In the genomic region with DNA sequence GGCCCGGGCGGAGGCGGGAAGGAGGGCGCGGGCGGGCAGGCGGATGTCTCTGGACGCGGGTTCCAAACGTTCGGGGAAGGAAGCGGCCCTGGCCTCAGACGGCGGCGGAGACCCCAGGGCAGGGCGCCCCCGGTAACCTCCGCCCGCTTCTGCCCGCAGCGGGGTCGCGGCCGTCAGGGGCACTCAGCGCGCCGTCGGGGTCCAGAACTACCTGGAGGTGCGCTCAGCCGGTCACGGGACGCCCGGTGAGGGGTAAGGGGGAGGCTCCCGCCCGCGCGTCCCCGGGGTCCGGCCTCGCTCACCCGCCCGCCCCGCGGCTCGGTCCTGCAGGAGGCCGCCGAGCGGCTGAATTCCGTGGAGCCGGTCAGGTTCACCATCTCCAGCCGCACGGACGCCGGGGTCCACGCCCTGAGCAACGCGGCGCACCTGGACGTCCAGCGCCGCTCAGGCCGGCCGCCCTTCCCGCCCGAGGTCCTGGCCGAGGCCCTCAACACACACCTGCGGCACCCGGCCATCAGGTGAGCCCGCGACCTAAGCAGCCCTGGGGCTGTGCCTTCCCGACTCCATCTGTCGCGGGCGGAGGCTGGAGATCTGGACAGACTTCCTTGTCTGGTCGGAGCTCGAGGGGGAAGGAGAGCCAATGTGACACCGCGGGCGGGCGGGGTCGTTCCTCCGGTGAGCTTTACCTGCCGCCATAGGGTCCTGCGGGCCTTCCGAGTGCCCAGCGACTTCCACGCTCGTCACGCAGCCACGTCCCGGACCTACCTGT, we compare ENCODE assay signal across 8 cellular contexts. TPM values are rescaled to one million over a fixed set of nuclear protein-coding genes. Genes with fewer than 3 reads are reported as not detected.
DNase-seq lines count a peak whose midpoint lies in the region; ATAC-seq, FAIRE-seq and TF ChIP-seq lines count a peak whose summit lies in the region.

No MANE protein-coding gene starts in this region.

- BruUV-seq in GM12878 (replicated peaks; lab: Mats Ljungman, UMichigan), result TSS peak; percentile 70

- intact Hi-C loops in GM12878 (cut with micrococcal nuclease; ENCODE audit: unreplicated experiment), result loop anchor here (2.0 to 5.0 kb wide), 2 partner anchors 66 to 192 kb away; partner anchors contain the start of genes AURKAIP1 and C1orf159

- no peaks in the 10 kb centered on the region for H4K20me1 ChIP-seq in KMS-11 (ENCODE audit: insufficient read depth)
- no peaks in the 10 kb centered on the region for H4K20me1 ChIP-seq in GM12878 (ENCODE audit: control insufficient read depth, insufficient read depth)

- H3K9me3 ChIP-seq in GM12878 (replicated peaks; ENCODE audit: control insufficient read depth, insufficient read depth, low read length), result no peaks in the 10 kb centered on the region

- H3K9ac ChIP-seq in KMS-11 (peak overlapping the region; percentile 89), GM12878 (ENCODE audit: control insufficient read depth, insufficient read depth, low read length) (peak overlapping the region; percentile 77)

- POLR2A ChIA-PET in GM12878 (lab: Charles Lee), result no interaction called here

- H3K4me3 ChIP-seq in KMS-11 (IDR thresholded peaks at IDR 0.05; ENCODE audit: insufficient read depth, low read depth, low read length), result no peak overlapping the region
- peak overlapping the region; percentile 83 for H3K4me3 ChIP-seq in GM12878

- TF ChIP-seq CTCF in KMS-11 (conservative IDR thresholded peaks at IDR 0.05; ENCODE audit: low read depth, low read length), result no peak
- TF ChIP-seq CTCF in GM12878 (IDR thresholded peaks at IDR 0.05 in 2 of 3, conservative IDR thresholded peaks at IDR 0.05 in 1 of 3; ENCODE audit: control insufficient read depth in 2 of 3, extremely low read depth in 1 of 3, insufficient read depth in 1 of 3, low read depth in 3 of 3, low read length in 3 of 3), result no peak

- FAIRE-seq in GM12878 (lab: Jason Lieb, UNC), result no peak

- no peak for TF ChIP-seq RAD21 in GM12878 (IDR thresholded peaks at IDR 0.05; ENCODE audit: insufficient read depth, low read depth, low read length)

- RAD21 ChIA-PET in GM12878 (lab: Charles Lee; ENCODE audit: unreplicated experiment), result interaction anchor here (1.0 kb wide), 1 partner anchor 58 kb away, joined by 3 read pairs; no protein-coding TSS in a partner anchor

- SMC1A ChIA-PET in GM12878 (lab: Charles Lee; ENCODE audit: uncharacterized antibody, unreplicated experiment), result no interaction called here

- TF ChIP-seq EP300 in GM12878 (IDR thresholded peaks at IDR 0.05; ENCODE audit: borderline replicate concordance in 1 of 2, control insufficient read depth in 1 of 2, low read depth in 2 of 2, low read length in 2 of 2), result no peak

- peak overlapping the region; percentile 66 for H3K27ac ChIP-seq in KMS-11
- peak overlapping the region; percentile 58 for H3K27ac ChIP-seq in GM12878 (ENCODE audit: control insufficient read depth, insufficient read depth)
- H3K27ac ChIP-seq in substantia nigra (ENCODE audit: low read depth, low read length, poor library complexity, severe bottlenecking), result peak overlapping the region; percentile 84

- DNase-seq in stimulated activated CD4-positive, alpha-beta T cell treated with anti-CD3 and anti-CD28 coated beads, Interleukin-12 subunit alpha, Interleukin-12 subunit beta, amount 100 ng/mL, for 4 hours, result peak; percentile 30
- DNase-seq in stimulated activated CD4-positive, alpha-beta T cell treated with anti-CD3 and anti-CD28 coated beads, Interleukin-4, amount 100 ng/mL, for 24 hours, result no peak
- DNase-seq in GM12878 (ENCODE audit: low read depth, low spot score) (no peak), kidney tubule cell (ENCODE audit: low spot score) (peak; percentile 54), substantia nigra (lab: John Stamatoyannopoulos, UW) (peak in 5 of 49 donors; percentile 22 to 64 (median 45)), RKO (ENCODE audit: low spot score) (no peak)

- CTCF ChIA-PET in GM12878 (lab: Yijun Ruan, JAX), result interaction anchor here (1.4 kb wide), 1 partner anchor 63 kb away, joined by 5 read pairs; no protein-coding TSS in a partner anchor

- ATAC-seq in GM12878, result peak; percentile 1; the same call in 2 of the 3 replicates
- no peak for ATAC-seq in HG02623 (IDR thresholded peaks at IDR 0.05; ENCODE audit: unreplicated experiment)

- in situ Hi-C loops in GM12878 (cut with MboI), result no loop called here

- peak; percentile 27; the same call in 1 of the 2 replicates for TF ChIP-seq POLR2A in GM12878 (IDR thresholded peaks at IDR 0.05; ENCODE audit: low read depth, low read length)

- no peaks in the 10 kb centered on the region for H3K36me3 ChIP-seq in KMS-11 (ENCODE audit: insufficient read depth)
- peaks cover 3 to 22% of the 10 kb centered on the region in 2 experiments; a peak in 3 of 4 replicates for H3K36me3 ChIP-seq in GM12878 (ENCODE audit: control insufficient read depth in 2 of 2, insufficient read depth in 2 of 2, low read length in 1 of 2)

- H3K4me2 ChIP-seq in KMS-11 (peak overlapping the region; percentile 80), GM12878 (ENCODE audit: control insufficient read depth, insufficient read depth) (peak overlapping the region; percentile 86)

- no peaks in the 10 kb centered on the region for H3K27me3 ChIP-seq in KMS-11 (ENCODE audit: insufficient read depth, low read depth)
- H3K27me3 ChIP-seq in GM12878 (replicated peaks in 1 of 2; ENCODE audit: control insufficient read depth in 2 of 2, insufficient read depth in 2 of 2, low read length in 1 of 2), result no peaks in the 10 kb centered on the region

- H3K79me2 ChIP-seq in KMS-11 (ENCODE audit: insufficient read depth, low read depth) (peaks cover 35% of the 10 kb centered on the region), GM12878 (ENCODE audit: control insufficient read depth, insufficient read depth, low read length) (peaks cover 26% of the 10 kb centered on the region)

- H2AFZ ChIP-seq in KMS-11 (ENCODE audit: low read depth) (peak overlapping the region; percentile 67), GM12878 (ENCODE audit: control insufficient read depth, low read depth, low read length) (peak overlapping the region; percentile 79)

- 5% methylated on average over 68 of the region's 91 CpGs for WGBS in GM12878 (ENCODE audit: insufficient coverage, insufficient replicate concordance, low lambda C conversion rate, missing lambda C conversion rate)

- H3K4me1 ChIP-seq in KMS-11 (ENCODE audit: low read depth, poor library complexity, severe bottlenecking) (peaks cover 17% of the 10 kb centered on the region), GM12878 (ENCODE audit: control insufficient read depth, insufficient read depth, low read length) (peaks cover 27% of the 10 kb centered on the region)

RNA-seq across cellular contexts. Expression of gene PUSL1, which starts 0.5 kb away (rescaled TPM):
- total RNA-seq in GM12878 (2013; cell fraction: nucleolus; rRNA removed), result 17.6 and 24.8 TPM in 2 replicates
- 21.3 and 28.4 TPM in 2 replicates for total RNA-seq in GM12878 (2014; rRNA removed)
- total RNA-seq in GM12878 (2014; rRNA removed; fragmentation: Illumina TruSeq; extraction: Trizol), result 5.3 and 6.0 TPM in 2 replicates
- 26.0 and 27.2 TPM in 2 replicates for total RNA-seq in GM12878 (2021)
- 3.3 TPM for polyA plus RNA-seq in GM12878 (2011; ENCODE audit: low read depth)
- polyA plus RNA-seq in GM12878 (2011; rRNA removed), result 1.9 and 5.0 TPM in 2 replicates
- polyA plus RNA-seq in GM12878 (2011; cell fraction: cytosol; rRNA removed), result 10.4 and 19.0 TPM in 2 replicates
- 20.4 and 32.0 TPM in 2 replicates for polyA plus RNA-seq in GM12878 (2011; cell fraction: nucleus; rRNA removed)
- polyA plus RNA-seq in GM12878 (2012), result 8.7 and 11.0 TPM in 2 replicates
- 0.13 and 2.5 TPM in 2 replicates for polyA plus RNA-seq in GM12878 (2014; fragmentation: Illumina TruSeq; extraction: Trizol)
- 1 to 10 TPM in 1 of 2 experiments, under 1 TPM in 1; 0.16 to 1.5 TPM for polyA plus RNA-seq in GM12878 (2014; fragmentation: Nextera tagmentation; extraction: Ambion mirVana)
- polyA plus RNA-seq in GM12878 (2014; rRNA removed), result 24.3 and 28.6 TPM in 2 replicates
- polyA plus RNA-seq in GM12878 (2016; fragmentation: Nextera tagmentation; extraction: Ambion mirVana), result 10 to 100 TPM; 27.5 to 28.4 TPM
- 2.6 and 5.0 TPM in 2 replicates for polyA minus RNA-seq in GM12878 (2011; rRNA and poly(A)+ RNA removed)
- polyA minus RNA-seq in GM12878 (2011; cell fraction: cytosol; rRNA and poly(A)+ RNA removed), result 4.4 and 6.0 TPM in 2 replicates
- 13.7 and 28.9 TPM in 2 replicates for polyA minus RNA-seq in GM12878 (2011; cell fraction: nucleus; rRNA and poly(A)+ RNA removed)

RNA-seq across cellular contexts. Expression of gene ACAP3, which starts 1.2 kb away (rescaled TPM):
- total RNA-seq in GM12878 (2013; cell fraction: nucleolus; rRNA removed), result 33.1 and 35.9 TPM in 2 replicates
- total RNA-seq in GM12878 (2014; rRNA removed) (17.6 and 22.1 TPM in 2 replicates), GM12878 (2014; rRNA removed; fragmentation: Illumina TruSeq; extraction: Trizol) (4.0 and 4.4 TPM in 2 replicates), GM12878 (2021) (29.8 and 34.2 TPM in 2 replicates)
- polyA plus RNA-seq in GM12878 (2011; ENCODE audit: low read depth), result 3.8 TPM
- polyA plus RNA-seq in GM12878 (2011; rRNA removed) (4.6 and 8.3 TPM in 2 replicates), GM12878 (2014; fragmentation: Illumina TruSeq; extraction: Trizol) (0.62 and 4.5 TPM in 2 replicates), GM12878 (2014; fragmentation: Nextera tagmentation; extraction: Ambion mirVana) (under 1 TPM; 0.05 to 0.11 TPM), GM12878 (2014; rRNA removed) (28.1 and 32.7 TPM in 2 replicates), GM12878 (2016; fragmentation: Nextera tagmentation; extraction: Ambion mirVana) (10 to 100 TPM in 1 of 2 experiments, 1 to 10 TPM in 1; 5.9 to 10.9 TPM)
- polyA plus RNA-seq in GM12878 (2011; cell fraction: cytosol; rRNA removed), result 7.2 and 11.7 TPM in 2 replicates
- 255 and 314 TPM in 2 replicates for polyA plus RNA-seq in GM12878 (2011; cell fraction: nucleus; rRNA removed)
- polyA plus RNA-seq in GM12878 (2012), result 21.5 and 22.5 TPM in 2 replicates
- 11.4 and 14.2 TPM in 2 replicates for polyA minus RNA-seq in GM12878 (2011; rRNA and poly(A)+ RNA removed)
- polyA minus RNA-seq in GM12878 (2011; cell fraction: cytosol; rRNA and poly(A)+ RNA removed), result 8.3 and 17.0 TPM in 2 replicates
- 20.7 and 27.7 TPM in 2 replicates for polyA minus RNA-seq in GM12878 (2011; cell fraction: nucleus; rRNA and poly(A)+ RNA removed)

RNA-seq across cellular contexts. Expression of gene INTS11, which starts 15.5 kb away (rescaled TPM):
- total RNA-seq in GM12878 (2013; cell fraction: nucleolus; rRNA removed), result 160 and 166 TPM in 2 replicates
- total RNA-seq in GM12878 (2014; rRNA removed) (86.6 and 98.3 TPM in 2 replicates), GM12878 (2014; rRNA removed; fragmentation: Illumina TruSeq; extraction: Trizol) (36.8 and 41.1 TPM in 2 replicates), GM12878 (2021) (87.3 and 104 TPM in 2 replicates)
- polyA plus RNA-seq in GM12878 (2011; ENCODE audit: low read depth), result 34.7 TPM
- polyA plus RNA-seq in GM12878 (2011; rRNA removed) (43.9 and 78.4 TPM in 2 replicates), GM12878 (2014; fragmentation: Illumina TruSeq; extraction: Trizol) (55.2 and 64.2 TPM in 2 replicates), GM12878 (2014; fragmentation: Nextera tagmentation; extraction: Ambion mirVana) (1 to 10 TPM; 2.5 to 9.4 TPM), GM12878 (2014; rRNA removed) (117 and 130 TPM in 2 replicates), GM12878 (2016; fragmentation: Nextera tagmentation; extraction: Ambion mirVana) (10 to 100 TPM; 77.0 to 79.9 TPM)
- 134 and 137 TPM in 2 replicates for polyA plus RNA-seq in GM12878 (2011; cell fraction: cytosol; rRNA removed)
- 386 and 456 TPM in 2 replicates for polyA plus RNA-seq in GM12878 (2011; cell fraction: nucleus; rRNA removed)
- polyA plus RNA-seq in GM12878 (2012), result 77.9 and 92.3 TPM in 2 replicates
- 67.1 and 96.1 TPM in 2 replicates for polyA minus RNA-seq in GM12878 (2011; rRNA and poly(A)+ RNA removed)
- polyA minus RNA-seq in GM12878 (2011; cell fraction: cytosol; rRNA and poly(A)+ RNA removed), result 30.6 and 47.1 TPM in 2 replicates
- 46.7 and 94.2 TPM in 2 replicates for polyA minus RNA-seq in GM12878 (2011; cell fraction: nucleus; rRNA and poly(A)+ RNA removed)

RNA-seq across cellular contexts. Expression of gene CPTP, which starts 15.7 kb away (rescaled TPM):
- total RNA-seq in GM12878 (2013; cell fraction: nucleolus; rRNA removed), result 16.5 and 18.3 TPM in 2 replicates
- 16.7 and 21.2 TPM in 2 replicates for total RNA-seq in GM12878 (2014; rRNA removed)
- 2.8 and 4.3 TPM in 2 replicates for total RNA-seq in GM12878 (2014; rRNA removed; fragmentation: Illumina TruSeq; extraction: Trizol)
- total RNA-seq in GM12878 (2021), result 19.6 and 20.2 TPM in 2 replicates
- polyA plus RNA-seq in GM12878 (2011; ENCODE audit: low read depth), result 2.5 TPM
- 1.7 and 2.9 TPM in 2 replicates for polyA plus RNA-seq in GM12878 (2011; rRNA removed)
- 6.0 and 10.7 TPM in 2 replicates for polyA plus RNA-seq in GM12878 (2011; cell fraction: cytosol; rRNA removed)
- polyA plus RNA-seq in GM12878 (2011; cell fraction: nucleus; rRNA removed), result 9.1 and 12.3 TPM in 2 replicates
- polyA plus RNA-seq in GM12878 (2012), result 10.1 and 10.4 TPM in 2 replicates
- polyA plus RNA-seq in GM12878 (2014; fragmentation: Illumina TruSeq; extraction: Trizol), result 1.8 TPM in 1 of 2 replicates, not detected in the other
- under 1 TPM; 0.06 to 0.18 TPM for polyA plus RNA-seq in GM12878 (2014; fragmentation: Nextera tagmentation; extraction: Ambion mirVana)
- 15.7 and 19.2 TPM in 2 replicates for polyA plus RNA-seq in GM12878 (2014; rRNA removed)
- 10 to 100 TPM; 17.7 to 24.3 TPM for polyA plus RNA-seq in GM12878 (2016; fragmentation: Nextera tagmentation; extraction: Ambion mirVana)
- 1.8 and 7.2 TPM in 2 replicates for polyA minus RNA-seq in GM12878 (2011; rRNA and poly(A)+ RNA removed)
- 5.3 and 9.6 TPM in 2 replicates for polyA minus RNA-seq in GM12878 (2011; cell fraction: cytosol; rRNA and poly(A)+ RNA removed)
- polyA minus RNA-seq in GM12878 (2011; cell fraction: nucleus; rRNA and poly(A)+ RNA removed), result 11.4 and 14.2 TPM in 2 replicates

RNA-seq across cellular contexts. Expression of gene TAS1R3, which starts 22.1 kb away (rescaled TPM):
- total RNA-seq in GM12878 (2013; cell fraction: nucleolus; rRNA removed), result 0.73 and 1.2 TPM in 2 replicates
- 0.05 and 0.06 TPM in 2 replicates for total RNA-seq in GM12878 (2014; rRNA removed)
- 0.04 and 0.05 TPM in 2 replicates for total RNA-seq in GM12878 (2014; rRNA removed; fragmentation: Illumina TruSeq; extraction: Trizol)
- 0.29 and 0.51 TPM in 2 replicates for total RNA-seq in GM12878 (2021)
- 0.20 TPM for polyA plus RNA-seq in GM12878 (2011; ENCODE audit: low read depth)
- polyA plus RNA-seq in GM12878 (2011; rRNA removed), result 0.03 and 0.08 TPM in 2 replicates
- 0.10 and 0.15 TPM in 2 replicates for polyA plus RNA-seq in GM12878 (2011; cell fraction: cytosol; rRNA removed)
- 2.7 and 2.9 TPM in 2 replicates for polyA plus RNA-seq in GM12878 (2011; cell fraction: nucleus; rRNA removed)
- 0.46 and 0.62 TPM in 2 replicates for polyA plus RNA-seq in GM12878 (2012)
- not detected in 2 replicates for polyA plus RNA-seq in GM12878 (2014; fragmentation: Illumina TruSeq; extraction: Trizol)
- polyA plus RNA-seq in GM12878 (2014; fragmentation: Nextera tagmentation; extraction: Ambion mirVana), result not detected
- 0.19 and 0.41 TPM in 2 replicates for polyA plus RNA-seq in GM12878 (2014; rRNA removed)
- under 1 TPM; 0.08 to 0.38 TPM for polyA plus RNA-seq in GM12878 (2016; fragmentation: Nextera tagmentation; extraction: Ambion mirVana)
- 0.21 TPM in 1 of 2 replicates, not detected in the other for polyA minus RNA-seq in GM12878 (2011; rRNA and poly(A)+ RNA removed)
- polyA minus RNA-seq in GM12878 (2011; cell fraction: cytosol; rRNA and poly(A)+ RNA removed), result 0.27 TPM in 1 of 2 replicates, not detected in the other
- polyA minus RNA-seq in GM12878 (2011; cell fraction: nucleus; rRNA and poly(A)+ RNA removed), result 0.60 and 0.77 TPM in 2 replicates

Comparison
In these comparisons a context has a peak if more than half of its experiments do, and no peak if none do; other contexts are left out.
1. DNase-seq: peak in stimulated activated CD4-positive, alpha-beta T cell treated with anti-CD3 and anti-CD28 coated beads, Interleukin-12 subunit alpha, Interleukin-12 subunit beta, amount 100 ng/mL, for 4 hours (single experiment) and kidney tubule cell (single experiment); none in stimulated activated CD4-positive, alpha-beta T cell treated with anti-CD3 and anti-CD28 coated beads, Interleukin-4, amount 100 ng/mL, for 24 hours (single experiment), GM12878 (single experiment) and RKO (single experiment).
2. Peak in every context shown above with its lines, with median percentiles within 50 percentile points of each other: H3K27ac ChIP-seq.